Comparison of ENCODE assay signal across 26 cellular contexts in genomic region chr7:155523168-155523675, GRCh38. TPM values are rescaled to one million over a fixed set of nuclear protein-coding genes. Genes with fewer than 3 reads are reported as not detected.
"Had no signal": no experiment of that assay in that cellular context is flagged by ENCODE, and none has a peak within 500 bp of the region (broad histone marks: within the 10 kb centered on the region; RNA-seq: fewer than 3 reads in every experiment).

No MANE protein-coding gene starts in this region.

- H3K9me3 ChIP-seq: MG63, SJSA1 had no signal

- FAIRE-seq: HepG2, RCC 7860 had no signal

- H3K27ac ChIP-seq: SJSA1, SK-N-MC had no signal

- DNase-seq: IMR-90, Karpas-422, KG1, MG63, NCI-H1092, NCI-H1105 treated with DMSO at 0.1 percent for 48 hours, NCI-H1417 treated with DMSO at 0.1 percent for 48 hours, NCI-H146, NCI-H1694 treated with DMSO at 0.1 percent for 48 hours, NCI-H2029, NCI-H2081 treated with DMSO at 0.1 percent for 48 hours, NCI-H2171, NCI-H226, NCI-H446, NCI-H510A, NCI-H524 treated with DMSO at 0.1 percent for 48 hours, NCI-H69, NCI-H774, Right ventricle myocardium superior, RPMI8226, SIG-M5 had no signal

- H3K4me3 ChIP-seq: MG63, SJSA1, SK-N-MC had no signal

- H3K4me1 ChIP-seq: SJSA1 had no signal

- H3K36me3 ChIP-seq: MG63, SJSA1 had no signal

RNA-seq across cellular contexts. Expression of gene CNPY1, which starts 23.1 kb away (rescaled TPM):
- total RNA-seq: HepG2, HT1080, IMR-90, Right ventricle myocardium superior, SJSA1 had no signal
- polyA plus RNA-seq: HepG2, IMR-90 had no signal
